Comparison of ENCODE assay signal across 1 cellular context in the genomic region with DNA sequence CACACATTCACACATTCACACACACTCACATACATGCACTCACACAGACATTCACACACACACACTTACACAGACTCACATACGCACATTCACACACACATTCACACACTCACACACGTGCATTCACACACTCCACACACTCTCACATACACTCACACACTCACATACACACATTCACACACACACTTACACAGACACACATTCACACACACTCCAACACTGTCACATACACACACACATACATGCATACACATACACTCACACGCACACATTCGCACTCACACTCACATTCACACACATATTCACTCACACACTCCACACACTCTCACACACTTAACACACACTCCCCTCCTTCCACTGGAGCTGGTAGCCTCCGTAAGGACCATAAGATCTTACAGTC.
TF ChIP-seq lines count a peak whose summit lies in the region.

No MANE protein-coding gene starts in this region.

TF ChIP-seq in HepG2, 621 proteins besides CTCF, POLR2A, EP300 and RAD21 (continued from another document and continues in another):
- TF ChIP-seq, protein P1, sequence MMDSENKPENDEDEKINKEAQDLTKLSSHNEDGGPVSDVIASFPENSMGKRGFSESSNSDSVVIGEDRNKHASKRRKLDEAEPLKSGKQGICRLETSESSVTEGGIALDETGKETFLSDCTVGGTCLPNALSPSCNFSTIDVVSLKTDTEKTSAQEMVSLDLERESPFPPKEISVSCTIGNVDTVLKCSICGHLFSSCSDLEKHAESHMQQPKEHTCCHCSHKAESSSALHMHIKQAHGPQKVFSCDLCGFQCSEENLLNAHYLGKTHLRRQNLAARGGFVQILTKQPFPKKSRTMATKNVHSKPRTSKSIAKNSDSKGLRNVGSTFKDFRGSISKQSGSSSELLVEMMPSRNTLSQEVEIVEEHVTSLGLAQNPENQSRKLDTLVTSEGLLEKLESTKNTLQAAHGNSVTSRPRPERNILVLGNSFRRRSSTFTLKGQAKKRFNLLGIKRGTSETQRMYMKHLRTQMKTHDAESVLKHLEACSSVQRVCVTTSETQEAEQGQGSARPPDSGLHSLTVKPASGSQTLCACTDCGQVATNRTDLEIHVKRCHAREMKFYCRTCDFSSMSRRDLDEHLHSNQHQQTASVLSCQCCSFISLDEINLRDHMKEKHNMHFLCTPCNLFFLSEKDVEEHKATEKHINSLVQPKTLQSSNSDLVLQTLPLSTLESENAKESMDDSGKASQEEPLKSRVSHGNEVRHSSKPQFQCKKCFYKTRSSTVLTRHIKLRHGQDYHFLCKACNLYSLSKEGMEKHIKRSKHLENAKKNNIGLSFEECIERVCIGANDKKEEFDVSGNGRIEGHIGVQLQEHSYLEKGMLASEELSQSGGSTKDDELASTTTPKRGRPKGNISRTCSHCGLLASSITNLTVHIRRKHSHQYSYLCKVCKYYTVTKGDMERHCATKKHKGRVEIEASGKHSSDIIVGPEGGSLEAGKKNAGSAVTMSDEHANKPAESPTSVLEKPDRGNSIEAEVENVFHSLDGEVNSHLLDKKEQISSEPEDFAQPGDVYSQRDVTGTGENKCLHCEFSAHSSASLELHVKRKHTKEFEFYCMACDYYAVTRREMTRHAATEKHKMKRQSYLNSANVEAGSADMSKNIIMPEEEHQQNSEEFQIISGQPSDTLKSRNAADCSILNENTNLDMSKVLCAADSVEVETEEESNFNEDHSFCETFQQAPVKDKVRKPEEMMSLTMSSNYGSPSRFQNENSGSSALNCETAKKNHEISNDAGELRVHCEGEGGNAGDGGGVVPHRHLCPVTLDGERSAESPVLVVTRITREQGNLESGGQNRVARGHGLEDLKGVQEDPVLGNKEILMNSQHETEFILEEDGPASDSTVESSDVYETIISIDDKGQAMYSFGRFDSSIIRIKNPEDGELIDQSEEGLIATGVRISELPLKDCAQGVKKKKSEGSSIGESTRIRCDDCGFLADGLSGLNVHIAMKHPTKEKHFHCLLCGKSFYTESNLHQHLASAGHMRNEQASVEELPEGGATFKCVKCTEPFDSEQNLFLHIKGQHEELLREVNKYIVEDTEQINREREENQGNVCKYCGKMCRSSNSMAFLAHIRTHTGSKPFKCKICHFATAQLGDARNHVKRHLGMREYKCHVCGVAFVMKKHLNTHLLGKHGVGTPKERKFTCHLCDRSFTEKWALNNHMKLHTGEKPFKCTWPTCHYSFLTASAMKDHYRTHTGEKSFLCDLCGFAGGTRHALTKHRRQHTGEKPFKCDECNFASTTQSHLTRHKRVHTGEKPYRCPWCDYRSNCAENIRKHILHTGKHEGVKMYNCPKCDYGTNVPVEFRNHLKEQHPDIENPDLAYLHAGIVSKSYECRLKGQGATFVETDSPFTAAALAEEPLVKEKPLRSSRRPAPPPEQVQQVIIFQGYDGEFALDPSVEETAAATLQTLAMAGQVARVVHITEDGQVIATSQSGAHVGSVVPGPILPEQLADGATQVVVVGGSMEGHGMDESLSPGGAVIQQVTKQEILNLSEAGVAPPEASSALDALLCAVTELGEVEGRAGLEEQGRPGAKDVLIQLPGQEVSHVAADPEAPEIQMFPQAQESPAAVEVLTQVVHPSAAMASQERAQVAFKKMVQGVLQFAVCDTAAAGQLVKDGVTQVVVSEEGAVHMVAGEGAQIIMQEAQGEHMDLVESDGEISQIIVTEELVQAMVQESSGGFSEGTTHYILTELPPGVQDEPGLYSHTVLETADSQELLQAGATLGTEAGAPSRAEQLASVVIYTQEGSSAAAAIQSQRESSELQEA (CRISPR knock-in tag; IDR thresholded peaks at IDR 0.05; ENCODE audit: not compliant biosample characterization) = no peak
- TF ChIP-seq KMT2B (CRISPR knock-in tag; IDR thresholded peaks at IDR 0.05) (no peak), PHB2 (IDR thresholded peaks at IDR 0.05; ENCODE audit: partially characterized antibody) (peak; percentile 22), UBTF (CRISPR knock-in tag; IDR thresholded peaks at IDR 0.05) (no peak), ZBTB38 (CRISPR knock-in tag; IDR thresholded peaks at IDR 0.05) (no peak), RXRB (CRISPR knock-in tag; IDR thresholded peaks at IDR 0.05; ENCODE audit: borderline replicate concordance) (no peak), ZNF557 (CRISPR knock-in tag; IDR thresholded peaks at IDR 0.05) (no peak), HOXA9 (CRISPR knock-in tag; IDR thresholded peaks at IDR 0.05; ENCODE audit: borderline replicate concordance) (no peak), ZNF616 (CRISPR knock-in tag; IDR thresholded peaks at IDR 0.05; ENCODE audit: low read depth) (no peak), ZFY (CRISPR knock-in tag; IDR thresholded peaks at IDR 0.05) (no peak), SAFB2 (CRISPR knock-in tag; IDR thresholded peaks at IDR 0.05; ENCODE audit: borderline replicate concordance, low read depth) (no peak), ZNF639 (CRISPR knock-in tag; conservative IDR thresholded peaks at IDR 0.05) (no peak), ZNF569 (CRISPR knock-in tag; IDR thresholded peaks at IDR 0.05; ENCODE audit: borderline replicate concordance) (no peak), PLRG1 (conservative IDR thresholded peaks at IDR 0.05) (peak; percentile 91), GMEB2 (CRISPR knock-in tag; IDR thresholded peaks at IDR 0.05; ENCODE audit: low read depth) (no peak), JDP2 (CRISPR knock-in tag; IDR thresholded peaks at IDR 0.05; ENCODE audit: borderline replicate concordance) (no peak), MTA3 (CRISPR knock-in tag; IDR thresholded peaks at IDR 0.05) (no peak), NONO (IDR thresholded peaks at IDR 0.05) (0 out of 2 replicates have a peak, but pooled peaks have one; percentile 37), NONO (CRISPR knock-in tag; conservative IDR thresholded peaks at IDR 0.05) (no peak), ZFP90 (CRISPR knock-in tag; IDR thresholded peaks at IDR 0.05; ENCODE audit: borderline replicate concordance) (no peak), TAF15 (IDR thresholded peaks at IDR 0.05; ENCODE audit: low read depth, low read length, poor library complexity, severe bottlenecking) (no peak), ZNF83 (CRISPR knock-in tag; IDR thresholded peaks at IDR 0.05; ENCODE audit: borderline replicate concordance) (no peak), ZNF343 (CRISPR knock-in tag; IDR thresholded peaks at IDR 0.05) (no peak), SNAI1 (CRISPR knock-in tag; IDR thresholded peaks at IDR 0.05; ENCODE audit: borderline replicate concordance) (no peak), ARNT (IDR thresholded peaks at IDR 0.05) (0 out of 2 replicates have a peak, but pooled peaks have one; percentile 31), KDM5A (IDR thresholded peaks at IDR 0.05; ENCODE audit: borderline replicate concordance, low read length) (no peak), FOXP1 (IDR thresholded peaks at IDR 0.05) (no peak), FOXP1 (CRISPR knock-in tag; IDR thresholded peaks at IDR 0.05) (no peak), ZNF44 (CRISPR knock-in tag; IDR thresholded peaks at IDR 0.05) (no peak), PATZ1 (CRISPR knock-in tag; IDR thresholded peaks at IDR 0.05) (no peak), ZFP36 (IDR thresholded peaks at IDR 0.05; ENCODE audit: borderline replicate concordance, low read depth, low read length, partially characterized antibody) (no peak), HNF4G (IDR thresholded peaks at IDR 0.05; ENCODE audit: borderline replicate concordance, low read depth, low read length) (no peak), HNF4G (CRISPR knock-in tag; IDR thresholded peaks at IDR 0.05; ENCODE audit: borderline replicate concordance, low read depth) (no peak), AKAP8 (CRISPR knock-in tag; IDR thresholded peaks at IDR 0.05) (no peak), ZNF225 (CRISPR knock-in tag; IDR thresholded peaks at IDR 0.05) (no peak), ATF7 (IDR thresholded peaks at IDR 0.05) (no peak), ATF7 (CRISPR knock-in tag; IDR thresholded peaks at IDR 0.05) (no peak), NFE2 (CRISPR knock-in tag; IDR thresholded peaks at IDR 0.05) (no peak), JUNB (CRISPR knock-in tag; IDR thresholded peaks at IDR 0.05; ENCODE audit: borderline replicate concordance) (no peak), CERS6 (CRISPR knock-in tag; IDR thresholded peaks at IDR 0.05) (no peak), ATF1 (CRISPR knock-in tag; IDR thresholded peaks at IDR 0.05) (no peak), MXD4 (CRISPR knock-in tag; IDR thresholded peaks at IDR 0.05) (no peak), HNRNPL (IDR thresholded peaks at IDR 0.05; ENCODE audit: low read depth, low read length) (no peak)
- TF ChIP-seq, protein P2, sequence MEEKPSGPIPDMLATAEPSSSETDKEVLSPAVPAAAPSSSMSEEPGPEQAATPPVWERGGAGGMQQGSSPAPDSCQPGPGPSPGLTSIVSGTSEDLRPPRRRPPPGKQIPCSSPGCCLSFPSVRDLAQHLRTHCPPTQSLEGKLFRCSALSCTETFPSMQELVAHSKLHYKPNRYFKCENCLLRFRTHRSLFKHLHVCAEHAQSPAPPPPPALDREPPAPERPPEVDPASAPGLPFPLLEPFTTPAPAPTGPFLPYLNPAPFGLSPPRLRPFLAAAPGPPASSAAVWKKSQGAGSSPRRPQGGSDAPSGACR (CRISPR knock-in tag; IDR thresholded peaks at IDR 0.05) = no peak
- TF ChIP-seq, protein P3, sequence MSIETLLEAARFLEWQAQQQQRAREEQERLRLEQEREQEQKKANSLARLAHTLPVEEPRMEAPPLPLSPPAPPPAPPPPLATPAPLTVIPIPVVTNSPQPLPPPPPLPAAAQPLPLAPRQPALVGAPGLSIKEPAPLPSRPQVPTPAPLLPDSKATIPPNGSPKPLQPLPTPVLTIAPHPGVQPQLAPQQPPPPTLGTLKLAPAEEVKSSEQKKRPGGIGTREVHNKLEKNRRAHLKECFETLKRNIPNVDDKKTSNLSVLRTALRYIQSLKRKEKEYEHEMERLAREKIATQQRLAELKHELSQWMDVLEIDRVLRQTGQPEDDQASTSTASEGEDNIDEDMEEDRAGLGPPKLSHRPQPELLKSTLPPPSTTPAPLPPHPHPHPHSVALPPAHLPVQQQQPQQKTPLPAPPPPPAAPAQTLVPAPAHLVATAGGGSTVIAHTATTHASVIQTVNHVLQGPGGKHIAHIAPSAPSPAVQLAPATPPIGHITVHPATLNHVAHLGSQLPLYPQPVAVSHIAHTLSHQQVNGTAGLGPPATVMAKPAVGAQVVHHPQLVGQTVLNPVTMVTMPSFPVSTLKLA (IDR thresholded peaks at IDR 0.05) = peak; percentile 45
- TF ChIP-seq, protein P4, sequence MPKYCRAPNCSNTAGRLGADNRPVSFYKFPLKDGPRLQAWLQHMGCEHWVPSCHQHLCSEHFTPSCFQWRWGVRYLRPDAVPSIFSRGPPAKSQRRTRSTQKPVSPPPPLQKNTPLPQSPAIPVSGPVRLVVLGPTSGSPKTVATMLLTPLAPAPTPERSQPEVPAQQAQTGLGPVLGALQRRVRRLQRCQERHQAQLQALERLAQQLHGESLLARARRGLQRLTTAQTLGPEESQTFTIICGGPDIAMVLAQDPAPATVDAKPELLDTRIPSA (CRISPR knock-in tag; IDR thresholded peaks at IDR 0.05; ENCODE audit: borderline replicate concordance) = no peak
